In genomic region chr1:232901255-232901654, GRCh38 we compare ENCODE assay signal across 16 cellular contexts. TPM values are rescaled to one million over a fixed set of nuclear protein-coding genes. Genes with fewer than 3 reads are reported as not detected.
DNase-seq lines count a peak whose midpoint lies in the region; ATAC-seq and TF ChIP-seq lines count a peak whose summit lies in the region.
"Had no signal": no experiment of that assay in that cellular context is flagged by ENCODE, and none has a peak within 500 bp of the region (broad histone marks: within the 10 kb centered on the region; RNA-seq: fewer than 3 reads in every experiment).

No MANE protein-coding gene starts in this region.

- TF ChIP-seq CTCF in MCF 10A (IDR thresholded peaks at IDR 0.05; ENCODE audit: unreplicated experiment) (no peak), OCI-LY3 (IDR thresholded peaks at IDR 0.05; ENCODE audit: low read depth, low read length) (no peak), lower lobe of right lung (IDR thresholded peaks at IDR 0.05) (no peak), type B pancreatic cell (conservative IDR thresholded peaks at IDR 0.05) (no peak)

- H3K27ac Mint-ChIP-seq in MCF 10A (ENCODE audit: low read depth, unreplicated experiment), result no peak overlapping the region
- peak overlapping the region; percentile 59 for H3K27ac Mint-ChIP-seq in type B pancreatic cell

- H3K4me3 Mint-ChIP-seq in MCF 10A (ENCODE audit: unreplicated experiment) (no peak overlapping the region), type B pancreatic cell (no peak overlapping the region)
- H3K4me3 Mint-ChIP-seq: activated T-cell treated with anti-CD3 and anti-CD28 coated beads, Interleukin-2, amount 50 U/mL, for 4 hours had no signal

- BruUV-seq in MCF 10A (replicated peaks; lab: Mats Ljungman, UMichigan), result no TSS peak

- H3K4me2 ChIP-seq in OCI-LY3 (ENCODE audit: low read length), result peak overlapping the region; percentile 21; the same call in 1 of the 2 replicates

- intact Hi-C loops in MCF 10A (cut with micrococcal nuclease), result no loop called here
- intact Hi-C loops in lower lobe of right lung (cut with DNase I), result no loop called here

- DNase-seq in T47D (ENCODE audit: low read depth in 1 of 2, low spot score in 1 of 2) (peak; percentile 44 to 47), MCF 10A (ENCODE audit: unreplicated experiment) (no peak), lower lobe of right lung (no peak), type B pancreatic cell (ENCODE audit: extremely low spot score, unreplicated experiment) (no peak), NCI-H1417 (lab: John Stamatoyannopoulos, UW) (no peak), NCI-H69 (lab: John Stamatoyannopoulos, UW) (no peak), putamen (ENCODE audit: low spot score) (no peak)
- DNase-seq: ACHN; activated T-cell treated with anti-CD3 and anti-CD28 coated beads, Interleukin-2, amount 50 U/mL, for 4 hours; foreskin melanocyte; GF-D8; GOT3; NCI-H187 treated with DMSO at 0.1 percent for 48 hours; NCI-H510A; posterior cingulate gyrus had no signal

- H3K4me3 ChIP-seq in OCI-LY3 (ENCODE audit: low read length) (no peak overlapping the region), lower lobe of right lung (no peak overlapping the region)

- H3K79me2 ChIP-seq in OCI-LY3 (ENCODE audit: low read length), result no peaks in the 10 kb centered on the region

- no peaks in the 10 kb centered on the region for H3K36me3 ChIP-seq in OCI-LY3 (replicated peaks; ENCODE audit: low read depth, low read length)
- H3K36me3 ChIP-seq in lower lobe of right lung, result no peaks in the 10 kb centered on the region

- H3K4me1 Mint-ChIP-seq in MCF 10A (ENCODE audit: insufficient read depth, unreplicated experiment) (no peaks in the 10 kb centered on the region), type B pancreatic cell (ENCODE audit: unreplicated experiment) (peaks cover 23% of the 10 kb centered on the region)

- no peaks in the 10 kb centered on the region for H3K27me3 Mint-ChIP-seq in MCF 10A (ENCODE audit: insufficient read depth, unreplicated experiment)
- peaks cover 3% of the 10 kb centered on the region for H3K27me3 Mint-ChIP-seq in type B pancreatic cell

- H3K9me3 Mint-ChIP-seq in MCF 10A (ENCODE audit: unreplicated experiment), result no peaks in the 10 kb centered on the region
- no peaks in the 10 kb centered on the region for H3K9me3 Mint-ChIP-seq in type B pancreatic cell
- H3K9me3 Mint-ChIP-seq: activated T-cell treated with anti-CD3 and anti-CD28 coated beads, Interleukin-2, amount 50 U/mL, for 4 hours had no signal

- POLR2A ChIA-PET in MCF 10A (lab: Yijun Ruan, JAX), result interaction anchor here (0.7 kb wide), 1 partner anchor 8 kb away, joined by 3 read pairs; no protein-coding TSS in a partner anchor

- CTCF ChIA-PET in MCF 10A (lab: Yijun Ruan, JAX), result interaction anchor here (0.5 kb wide), 1 partner anchor 59 kb away, joined by 4 read pairs; no protein-coding TSS in a partner anchor

- peak; percentile 49 to 81 for ATAC-seq in lower lobe of right lung
- ATAC-seq: activated T-cell treated with anti-CD3 and anti-CD28 coated beads, Interleukin-2, amount 50 U/mL, for 4 hours had no signal

- in situ Hi-C loops in T47D (cut with HindIII; ENCODE audit: low pct_unique_long_range_greater_than_20kb, low sequenced_read_pairs), result no loop called here

- H3K9me3 ChIP-seq in OCI-LY3 (ENCODE audit: insufficient read depth, low read length) (no peaks in the 10 kb centered on the region), lower lobe of right lung (no peaks in the 10 kb centered on the region)

- H4K20me1 ChIP-seq in OCI-LY3 (ENCODE audit: insufficient read depth, low read length), result no peaks in the 10 kb centered on the region

- H2AFZ ChIP-seq in OCI-LY3 (ENCODE audit: low read depth, low read length), result no peak overlapping the region

- H3K27ac ChIP-seq in OCI-LY3 (ENCODE audit: low read length) (no peak overlapping the region), lower lobe of right lung (no peak overlapping the region)

- H3K36me3 Mint-ChIP-seq in MCF 10A (ENCODE audit: insufficient read depth, unreplicated experiment), result no peaks in the 10 kb centered on the region
- H3K36me3 Mint-ChIP-seq in type B pancreatic cell, result no peaks in the 10 kb centered on the region

- no peak overlapping the region for H3K9ac ChIP-seq in OCI-LY3 (ENCODE audit: low read length)

- H3K4me1 ChIP-seq in OCI-LY3 (ENCODE audit: low read length) (0 out of 2 replicates have a peak, but pooled peaks cover 3% of the 10 kb centered on the region), lower lobe of right lung (peaks cover 11% of the 10 kb centered on the region)

- H3K27me3 ChIP-seq in OCI-LY3 (ENCODE audit: low read depth, low read length) (no peaks in the 10 kb centered on the region), lower lobe of right lung (ENCODE audit: low read depth) (no peaks in the 10 kb centered on the region)

RNA-seq across cellular contexts. Expression of gene NTPCR, which starts 49.2 kb away (rescaled TPM):
- 116 and 129 TPM in 2 replicates for total RNA-seq in MCF 10A (2022)
- 29.5 TPM for total RNA-seq in lower lobe of right lung
- total RNA-seq in type B pancreatic cell (ENCODE audit: low replicate concordance), result 49.6 and 57.1 TPM in 2 replicates

Comparison
In these comparisons a context has a peak if more than half of its experiments do, and no peak if none do; other contexts are left out.
1. DNase-seq: peak in T47D (2 of 2); none in MCF 10A (single experiment), lower lobe of right lung (single experiment), type B pancreatic cell (single experiment), NCI-H1417 (0 of 3), NCI-H69 (single experiment) and putamen (single experiment).